8 cellular contexts compared by ENCODE assay signal in genomic region chr19:19259741-19260140, GRCh38. TPM values are rescaled to one million over a fixed set of nuclear protein-coding genes. Genes with fewer than 3 reads are reported as not detected.
DNase-seq lines count a peak whose midpoint lies in the region; ATAC-seq, FAIRE-seq and TF ChIP-seq lines count a peak whose summit lies in the region.

No MANE protein-coding gene starts in this region.

- intact Hi-C loops in activated CD8-positive, alpha-beta T cell treated with anti-CD3 and anti-CD28 coated beads for 36 hours (cut with micrococcal nuclease): no loop called here

- no peak for FAIRE-seq in urothelium cell line (lab: Jason Lieb, UNC)

- no peak overlapping the region for H3K27ac Mint-ChIP-seq in activated CD8-positive, alpha-beta T cell treated with anti-CD3 and anti-CD28 coated beads for 36 hours

- DNase-seq in stimulated activated CD4-positive, alpha-beta T cell treated with anti-CD3 and anti-CD28 coated beads, Interleukin-15, amount 100 ng/mL, for 24 hours: peak; percentile 34
- DNase-seq in stimulated activated CD4-positive, alpha-beta T cell treated with anti-CD3 and anti-CD28 coated beads, Interleukin-4, amount 100 ng/mL, for 24 hours: no peak
- DNase-seq in NCI-H82 (lab: John Stamatoyannopoulos, UW) (peak; percentile 91), epithelial cell of esophagus (ENCODE audit: low read depth) (peak; percentile 36), urothelium cell line (ENCODE audit: low spot score) (peak; percentile 13)
- no peak for DNase-seq in activated CD8-positive, alpha-beta T cell treated with anti-CD3 and anti-CD28 coated beads for 36 hours
- DNase-seq in stimulated activated naive CD4-positive, alpha-beta T cell (lab: John Stamatoyannopoulos, UW): no peak

- POLR2A ChIA-PET in activated CD8-positive, alpha-beta T cell treated with anti-CD3 and anti-CD28 coated beads for 36 hours (lab: Charles Lee): no interaction called here

- no peak overlapping the region for H3K4me3 ChIP-seq in epithelial cell of esophagus (ENCODE audit: low read length)

- H3K4me3 Mint-ChIP-seq in activated CD8-positive, alpha-beta T cell treated with anti-CD3 and anti-CD28 coated beads for 36 hours: no peak overlapping the region

- CTCF ChIA-PET in activated CD8-positive, alpha-beta T cell treated with anti-CD3 and anti-CD28 coated beads for 36 hours (lab: Charles Lee): no interaction called here

- H3K9me3 Mint-ChIP-seq in activated CD8-positive, alpha-beta T cell treated with anti-CD3 and anti-CD28 coated beads for 36 hours: no peaks in the 10 kb centered on the region

- no peaks in the 10 kb centered on the region for H3K36me3 Mint-ChIP-seq in activated CD8-positive, alpha-beta T cell treated with anti-CD3 and anti-CD28 coated beads for 36 hours (ENCODE audit: low read depth)

- no peak for ATAC-seq in activated CD8-positive, alpha-beta T cell treated with anti-CD3 and anti-CD28 coated beads for 36 hours
- ATAC-seq in HG02678 (IDR thresholded peaks at IDR 0.05; ENCODE audit: unreplicated experiment): no peak

- TF ChIP-seq CTCF in epithelial cell of esophagus (IDR thresholded peaks at IDR 0.05; ENCODE audit: insufficient read depth, low read depth, low read length, missing control alignments): no peak
- TF ChIP-seq CTCF in activated CD8-positive, alpha-beta T cell treated with anti-CD3 and anti-CD28 coated beads for 36 hours (IDR thresholded peaks at IDR 0.05): no peak

- H3K27me3 Mint-ChIP-seq in activated CD8-positive, alpha-beta T cell treated with anti-CD3 and anti-CD28 coated beads for 36 hours: peaks cover 51% of the 10 kb centered on the region

- H3K4me1 Mint-ChIP-seq in activated CD8-positive, alpha-beta T cell treated with anti-CD3 and anti-CD28 coated beads for 36 hours (ENCODE audit: low read depth): peaks cover 10% of the 10 kb centered on the region

RNA-seq across cellular contexts. Expression of gene TM6SF2, which starts 13.4 kb away (rescaled TPM):
- total RNA-seq in activated CD8-positive, alpha-beta T cell treated with anti-CD3 and anti-CD28 coated beads for 36 hours: not detected

RNA-seq across cellular contexts. Expression of gene NCAN, which starts 48.0 kb away (rescaled TPM):
- not detected for total RNA-seq in activated CD8-positive, alpha-beta T cell treated with anti-CD3 and anti-CD28 coated beads for 36 hours

RNA-seq across cellular contexts. Expression of gene NR2C2AP, which starts 56.5 kb away (rescaled TPM):
- 10 to 100 TPM; 37.8 to 40.0 TPM for total RNA-seq in activated CD8-positive, alpha-beta T cell treated with anti-CD3 and anti-CD28 coated beads for 36 hours

Comparison
In these comparisons a context has a peak if more than half of its experiments do, and no peak if none do; other contexts are left out.
1. DNase-seq: peak in stimulated activated CD4-positive, alpha-beta T cell treated with anti-CD3 and anti-CD28 coated beads, Interleukin-15, amount 100 ng/mL, for 24 hours (single experiment), NCI-H82 (single experiment), epithelial cell of esophagus (single experiment) and urothelium cell line (single experiment); none in stimulated activated CD4-positive, alpha-beta T cell treated with anti-CD3 and anti-CD28 coated beads, Interleukin-4, amount 100 ng/mL, for 24 hours (single experiment), activated CD8-positive, alpha-beta T cell treated with anti-CD3 and anti-CD28 coated beads for 36 hours (single experiment) and stimulated activated naive CD4-positive, alpha-beta T cell (0 of 6).